Comparison of ENCODE assay signal across 27 cellular contexts in the genomic region with DNA sequence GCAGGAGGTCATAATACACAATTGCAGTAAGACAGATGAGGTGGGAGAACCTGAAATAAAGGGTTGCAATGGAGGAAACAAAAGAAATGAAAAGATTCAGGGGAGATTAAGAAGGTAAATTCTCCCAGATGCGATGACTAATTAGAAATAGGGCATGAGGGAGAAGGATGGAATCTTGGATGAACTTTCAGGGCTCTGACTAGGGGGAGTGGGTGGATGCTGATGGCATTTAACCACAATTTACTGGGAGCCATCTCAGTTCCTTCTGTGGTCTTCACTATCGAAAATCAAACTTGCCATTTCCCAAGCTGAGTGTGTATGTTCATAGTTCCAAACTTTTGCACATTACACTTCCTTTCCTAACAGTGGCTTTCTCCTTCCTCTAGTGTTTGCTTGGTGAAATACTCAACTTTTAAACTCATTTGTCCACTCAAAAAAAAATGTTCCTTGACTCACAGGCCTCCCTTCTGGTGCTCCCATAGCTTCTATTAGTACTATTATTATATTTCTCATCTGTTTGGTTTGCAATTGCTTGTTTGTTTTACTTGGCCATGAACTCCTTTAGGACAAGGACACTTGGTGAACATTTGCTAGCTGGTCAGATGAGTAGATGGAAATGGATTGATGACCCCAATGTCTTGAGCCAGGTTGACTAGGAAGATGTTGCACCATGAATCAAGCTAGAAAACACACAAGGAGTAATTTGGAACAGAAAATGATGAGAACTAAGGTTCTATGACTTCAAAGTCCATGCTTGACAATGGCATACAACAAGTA.
DNase-seq lines count a peak whose midpoint lies in the region; ATAC-seq lines count a peak whose summit lies in the region.
"Had no signal": no experiment of that assay in that cellular context is flagged by ENCODE, and none has a peak within 500 bp of the region (broad histone marks: within the 10 kb centered on the region; RNA-seq: fewer than 3 reads in every experiment).

No MANE protein-coding gene starts in this region.

- no peaks in the 10 kb centered on the region for H3K9me3 Mint-ChIP-seq in activated T-helper 2 cell treated with anti-CD3 and anti-CD28 coated beads, Interferon-gamma antibody, Interleukin-2, Interleukin-4, amounts not matched to agents 10 μg/mL and 5 μg/mL and 100 μg/mL, durations not matched to agents 14 hours and 24 hours and 36 hours
- no peaks in the 10 kb centered on the region for H3K9me3 Mint-ChIP-seq in naive thymus-derived CD4-positive, alpha-beta T cell
- H3K9me3 Mint-ChIP-seq in activated T-cell treated with anti-CD3 and anti-CD28 coated beads, Interleukin-2, amount 50 U/mL, for 72 hours: no peaks in the 10 kb centered on the region
- H3K9me3 Mint-ChIP-seq: brain; CD8-positive, alpha-beta memory T cell; mesothelial cell of epicardium; natural killer cell treated with Interleukin-12 subunit alpha and Interleukin-12 subunit beta and Interleukin-15 and Interleukin-18, amount 100 ng/mL, for 72 hours; T-helper 1 cell treated with Interleukin-12 subunit alpha and Interleukin-12 subunit beta and Interleukin-4 antibody, amounts not matched to agents 30 μg/mL and 1 μg/mL, for 36 hours had no signal

- no peaks in the 10 kb centered on the region for H3K27me3 ChIP-seq in BLaER1 treated with 17β-estradiol and CSF1 and Interleukin-3, amounts not matched to agents 10 nM and 100 nM
- H3K27me3 ChIP-seq in naive thymus-derived CD4-positive, alpha-beta T cell (ENCODE audit: control insufficient read depth in 2 of 2, insufficient read depth in 2 of 2, low read length in 2 of 2): no peaks in the 10 kb centered on the region
- H3K27me3 ChIP-seq: gastrocnemius medialis, hepatocyte, left lung, pancreas, right atrium auricular region had no signal

- no peaks in the 10 kb centered on the region for H3K36me3 Mint-ChIP-seq in activated T-helper 2 cell treated with anti-CD3 and anti-CD28 coated beads, Interferon-gamma antibody, Interleukin-2, Interleukin-4, amounts not matched to agents 10 μg/mL and 5 μg/mL and 100 μg/mL, durations not matched to agents 14 hours and 24 hours and 36 hours (ENCODE audit: low read depth)
- H3K36me3 Mint-ChIP-seq in naive thymus-derived CD4-positive, alpha-beta T cell: peaks cover 0 to 17% (median 1%) of the 10 kb centered on the region in 5 donors
- H3K36me3 Mint-ChIP-seq in activated T-cell treated with anti-CD3 and anti-CD28 coated beads, Interleukin-2, amount 50 U/mL, for 72 hours (ENCODE audit: insufficient read depth in 2 of 2): peaks cover 0 to 2% of the 10 kb centered on the region in 2 donors
- H3K36me3 Mint-ChIP-seq: natural killer cell treated with Interleukin-12 subunit alpha and Interleukin-12 subunit beta and Interleukin-15 and Interleukin-18, amount 100 ng/mL, for 72 hours had no signal

- H3K27me3 Mint-ChIP-seq in activated T-helper 2 cell treated with anti-CD3 and anti-CD28 coated beads, Interferon-gamma antibody, Interleukin-2, Interleukin-4, amounts not matched to agents 10 μg/mL and 5 μg/mL and 100 μg/mL, durations not matched to agents 14 hours and 24 hours and 36 hours (ENCODE audit: low read depth): peaks cover 2% of the 10 kb centered on the region
- H3K27me3 Mint-ChIP-seq in naive thymus-derived CD4-positive, alpha-beta T cell: no peaks in the 10 kb centered on the region
- H3K27me3 Mint-ChIP-seq in activated T-cell treated with anti-CD3 and anti-CD28 coated beads, Interleukin-2, amount 50 U/mL, for 72 hours (ENCODE audit: low read depth): no peaks in the 10 kb centered on the region
- H3K27me3 Mint-ChIP-seq: activated CD4-positive, alpha-beta T cell treated with anti-CD3 and anti-CD28 coated beads for 36 hours; natural killer cell treated with Interleukin-12 subunit alpha and Interleukin-12 subunit beta and Interleukin-15 and Interleukin-18, amount 100 ng/mL, for 72 hours had no signal

- no peak overlapping the region; a peak in 1 of 20 replicates for H3K4me3 ChIP-seq in BLaER1 treated with 17β-estradiol and CSF1 and Interleukin-3, amounts not matched to agents 10 nM and 100 nM
- H3K4me3 ChIP-seq in naive thymus-derived CD4-positive, alpha-beta T cell (ENCODE audit: low read length): no peak overlapping the region
- H3K4me3 ChIP-seq: gastrocnemius medialis, hepatocyte, left lung, pancreas, right atrium auricular region had no signal

- H3K27ac ChIP-seq in BLaER1 treated with 17β-estradiol and CSF1 and Interleukin-3, amounts not matched to agents 10 nM and 100 nM: peak overlapping the region in 7 of 11 experiments; percentile 49 to 85 (median 74); a peak in 14 of 22 replicates
- H3K27ac ChIP-seq in naive thymus-derived CD4-positive, alpha-beta T cell (ENCODE audit: low read depth, low read length): no peak overlapping the region
- H3K27ac ChIP-seq: gastrocnemius medialis, hepatocyte, left lung, pancreas, right atrium auricular region, RWPE1 had no signal

- peak overlapping the region; percentile 55 to 90 (median 85) for H3K4me2 ChIP-seq in BLaER1 treated with 17β-estradiol and CSF1 and Interleukin-3, amounts not matched to agents 10 nM and 100 nM
- H3K4me2 ChIP-seq: hepatocyte had no signal

- peak overlapping the region in 3 of 11 experiments; percentile 5 to 51 (median 45); a peak in 4 of 22 replicates for H3K9ac ChIP-seq in BLaER1 treated with 17β-estradiol and CSF1 and Interleukin-3, amounts not matched to agents 10 nM and 100 nM

- H3K9me3 ChIP-seq in BLaER1 treated with 17β-estradiol and CSF1 and Interleukin-3, amounts not matched to agents 10 nM and 100 nM (replicated peaks in 1 of 11): no peaks in the 10 kb centered on the region
- no peaks in the 10 kb centered on the region for H3K9me3 ChIP-seq in naive thymus-derived CD4-positive, alpha-beta T cell (ENCODE audit: control insufficient read depth in 2 of 3, low read length in 3 of 3)
- H3K9me3 ChIP-seq: gastrocnemius medialis, left lung, pancreas, right atrium auricular region had no signal

- H4K20me1 ChIP-seq in BLaER1 treated with 17β-estradiol and CSF1 and Interleukin-3, amounts not matched to agents 10 nM and 100 nM: no peaks in the 10 kb centered on the region

- CTCF ChIA-PET in naive thymus-derived CD4-positive, alpha-beta T cell (lab: Charles Lee): interaction anchor here (1.8 kb wide), 1 partner anchor 186 kb away, joined by 6 read pairs; no protein-coding TSS in a partner anchor

- H3K36me3 ChIP-seq in BLaER1 treated with 17β-estradiol and CSF1 and Interleukin-3, amounts not matched to agents 10 nM and 100 nM: peaks cover 0 to 13% (median 0%) of the 10 kb centered on the region in 11 experiments; a peak in 4 of 22 replicates
- H3K36me3 ChIP-seq in naive thymus-derived CD4-positive, alpha-beta T cell (ENCODE audit: control insufficient read depth in 2 of 3, insufficient read depth in 3 of 3, low read length in 3 of 3): no peaks in the 10 kb centered on the region
- H3K36me3 ChIP-seq: gastrocnemius medialis, pancreas, right atrium auricular region had no signal

- H3K4me3 Mint-ChIP-seq in activated T-helper 2 cell treated with anti-CD3 and anti-CD28 coated beads, Interferon-gamma antibody, Interleukin-2, Interleukin-4, amounts not matched to agents 10 μg/mL and 5 μg/mL and 100 μg/mL, durations not matched to agents 14 hours and 24 hours and 36 hours (ENCODE audit: low read depth): no peak overlapping the region
- peak overlapping the region in 7 of 10 donors; percentile 1 to 71 (median 62) for H3K4me3 Mint-ChIP-seq in naive thymus-derived CD4-positive, alpha-beta T cell
- no peak overlapping the region for H3K4me3 Mint-ChIP-seq in activated T-cell treated with anti-CD3 and anti-CD28 coated beads, Interleukin-2, amount 50 U/mL, for 72 hours
- H3K4me3 Mint-ChIP-seq: activated CD4-positive, alpha-beta T cell treated with anti-CD3 and anti-CD28 coated beads for 36 hours; brain; CD8-positive, alpha-beta memory T cell; mesothelial cell of epicardium; natural killer cell treated with Interleukin-12 subunit alpha and Interleukin-12 subunit beta and Interleukin-15 and Interleukin-18, amount 100 ng/mL, for 72 hours; T-helper 1 cell treated with Interleukin-12 subunit alpha and Interleukin-12 subunit beta and Interleukin-4 antibody, amounts not matched to agents 30 μg/mL and 1 μg/mL, for 36 hours had no signal

- intact Hi-C loops in activated T-helper 2 cell treated with anti-CD3 and anti-CD28 coated beads, Interferon-gamma antibody, Interleukin-2, Interleukin-4, amounts not matched to agents 10 μg/mL and 5 μg/mL and 100 μg/mL, durations not matched to agents 14 hours and 24 hours and 36 hours (cut with micrococcal nuclease): loop anchor here (5.0 kb wide), 2 partner anchors 187 to 213 kb away; partner anchors contain the start of gene NPPC
- intact Hi-C loops in naive thymus-derived CD4-positive, alpha-beta T cell (cut with micrococcal nuclease): loop anchor here (5.0 kb wide), 4 partner anchors 177 to 302 kb away; no protein-coding TSS in a partner anchor

- peaks cover 45 to 68% (median 64%) of the 10 kb centered on the region in 10 experiments for H3K4me1 ChIP-seq in BLaER1 treated with 17β-estradiol and CSF1 and Interleukin-3, amounts not matched to agents 10 nM and 100 nM
- H3K4me1 ChIP-seq in naive thymus-derived CD4-positive, alpha-beta T cell (ENCODE audit: control insufficient read depth in 2 of 2, insufficient read depth in 2 of 2, low read length in 2 of 2): peaks cover 0 to 29% of the 10 kb centered on the region in 2 donors
- H3K4me1 ChIP-seq: gastrocnemius medialis, left lung, right atrium auricular region had no signal

- peaks cover 8% of the 10 kb centered on the region for H3K4me1 Mint-ChIP-seq in activated T-helper 2 cell treated with anti-CD3 and anti-CD28 coated beads, Interferon-gamma antibody, Interleukin-2, Interleukin-4, amounts not matched to agents 10 μg/mL and 5 μg/mL and 100 μg/mL, durations not matched to agents 14 hours and 24 hours and 36 hours (ENCODE audit: low read depth)
- H3K4me1 Mint-ChIP-seq in naive thymus-derived CD4-positive, alpha-beta T cell: peaks cover 15 to 67% (median 55%) of the 10 kb centered on the region in 7 donors
- peaks cover 26% of the 10 kb centered on the region for H3K4me1 Mint-ChIP-seq in activated T-cell treated with anti-CD3 and anti-CD28 coated beads, Interleukin-2, amount 50 U/mL, for 72 hours (ENCODE audit: low read depth)
- H3K4me1 Mint-ChIP-seq: mesothelial cell of epicardium had no signal

- ATAC-seq in naive thymus-derived CD4-positive, alpha-beta T cell: no peak
- ATAC-seq in activated T-cell treated with anti-CD3 and anti-CD28 coated beads, Interleukin-2, amount 50 U/mL, for 72 hours (replicated peaks in 1 of 2): no peak
- ATAC-seq: gastrocnemius medialis; left lung; natural killer cell treated with Interleukin-12 subunit alpha and Interleukin-12 subunit beta and Interleukin-15 and Interleukin-18, amount 100 ng/mL, for 72 hours had no signal

- peak; percentile 43 for DNase-seq in GM03348 (ENCODE audit: low spot score)
- DNase-seq in activated T-helper 2 cell treated with anti-CD3 and anti-CD28 coated beads, Interferon-gamma antibody, Interleukin-2, Interleukin-4, amounts not matched to agents 10 μg/mL and 5 μg/mL and 100 μg/mL, durations not matched to agents 14 hours and 24 hours and 36 hours (ENCODE audit: low spot score): no peak
- DNase-seq in naive thymus-derived CD4-positive, alpha-beta T cell: no peak
- DNase-seq in NCI-H128 (lab: John Stamatoyannopoulos, UW; ENCODE audit: unreplicated experiment): no peak
- no peak for DNase-seq in activated T-cell treated with anti-CD3 and anti-CD28 coated beads, Interleukin-2, amount 50 U/mL, for 72 hours
- no peak for DNase-seq in stimulated activated CD4-positive, alpha-beta T cell treated with anti-CD3 and anti-CD28 coated beads, Interleukin-4, amount 100 ng/mL, for 1 hour
- DNase-seq: activated naive CD4-positive, alpha-beta T cell treated with anti-CD3 and anti-CD28 coated beads, Interleukin-2, amount 50 U/mL, for 16 hours; effector memory CD4-positive, alpha-beta T cell; erythroblast; gastrocnemius medialis; GF-D8; Karpas-422; left lung; NCI-H187; NCI-H69; stimulated activated naive CD8-positive, alpha-beta T cell treated with anti-CD3 and anti-CD28 coated beads, Interleukin-15, Interleukin-2, amounts not matched to agents 100 U/mL and 50 U/mL, for 24 hours had no signal

- H3K27ac Mint-ChIP-seq in activated T-helper 2 cell treated with anti-CD3 and anti-CD28 coated beads, Interferon-gamma antibody, Interleukin-2, Interleukin-4, amounts not matched to agents 10 μg/mL and 5 μg/mL and 100 μg/mL, durations not matched to agents 14 hours and 24 hours and 36 hours: peak overlapping the region; percentile 55
- H3K27ac Mint-ChIP-seq in naive thymus-derived CD4-positive, alpha-beta T cell: peak overlapping the region in 8 of 9 donors; percentile 71 to 95 (median 90)
- H3K27ac Mint-ChIP-seq in activated T-cell treated with anti-CD3 and anti-CD28 coated beads, Interleukin-2, amount 50 U/mL, for 72 hours: no peak overlapping the region
- H3K27ac Mint-ChIP-seq: activated CD4-positive, alpha-beta T cell treated with anti-CD3 and anti-CD28 coated beads for 36 hours; brain; mesothelial cell of epicardium; T-helper 1 cell treated with Interleukin-12 subunit alpha and Interleukin-12 subunit beta and Interleukin-4 antibody, amounts not matched to agents 30 μg/mL and 1 μg/mL, for 36 hours had no signal

- POLR2A ChIA-PET in naive thymus-derived CD4-positive, alpha-beta T cell (lab: Charles Lee): interaction anchor here (1.0 kb wide), 1 partner anchor 170 kb away, joined by 3 read pairs; no protein-coding TSS in a partner anchor

Comparison
In these comparisons a context has a peak if more than half of its experiments do, and no peak if none do; other contexts are left out.
1. H3K4me3 Mint-ChIP-seq: peak in naive thymus-derived CD4-positive, alpha-beta T cell (7 of 10); none in activated T-helper 2 cell treated with anti-CD3 and anti-CD28 coated beads, Interferon-gamma antibody, Interleukin-2, Interleukin-4, amounts not matched to agents 10 μg/mL and 5 μg/mL and 100 μg/mL, durations not matched to agents 14 hours and 24 hours and 36 hours (single experiment) and activated T-cell treated with anti-CD3 and anti-CD28 coated beads, Interleukin-2, amount 50 U/mL, for 72 hours (0 of 2).